Comparison of ENCODE assay signal across 1 cellular context in the genomic region with DNA sequence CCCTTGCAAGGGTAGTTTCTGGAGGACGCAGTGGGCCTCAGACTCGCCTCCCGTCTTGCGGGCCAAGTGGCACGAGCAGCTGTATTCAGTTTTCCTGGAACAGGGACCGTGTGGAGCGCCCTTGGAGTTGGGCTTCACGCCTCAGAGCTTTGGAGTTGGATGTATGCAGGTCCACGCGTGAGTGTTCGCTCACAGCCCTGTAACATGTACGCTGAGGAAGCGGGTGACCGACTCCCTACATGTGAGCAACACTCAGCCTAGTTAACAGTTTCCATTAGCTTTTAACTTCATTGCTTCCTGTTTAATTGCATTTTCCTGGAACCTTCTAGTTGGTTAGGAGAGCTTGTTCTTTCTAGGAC.
TF ChIP-seq lines count a peak whose summit lies in the region.

No MANE protein-coding gene starts in this region.

TF ChIP-seq in IMR-90, 13 proteins besides CTCF, POLR2A, EP300 and RAD21 (continued from another document):
- TF ChIP-seq, protein P1, sequence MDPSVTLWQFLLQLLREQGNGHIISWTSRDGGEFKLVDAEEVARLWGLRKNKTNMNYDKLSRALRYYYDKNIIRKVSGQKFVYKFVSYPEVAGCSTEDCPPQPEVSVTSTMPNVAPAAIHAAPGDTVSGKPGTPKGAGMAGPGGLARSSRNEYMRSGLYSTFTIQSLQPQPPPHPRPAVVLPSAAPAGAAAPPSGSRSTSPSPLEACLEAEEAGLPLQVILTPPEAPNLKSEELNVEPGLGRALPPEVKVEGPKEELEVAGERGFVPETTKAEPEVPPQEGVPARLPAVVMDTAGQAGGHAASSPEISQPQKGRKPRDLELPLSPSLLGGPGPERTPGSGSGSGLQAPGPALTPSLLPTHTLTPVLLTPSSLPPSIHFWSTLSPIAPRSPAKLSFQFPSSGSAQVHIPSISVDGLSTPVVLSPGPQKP (IDR thresholded peaks at IDR 0.05; ENCODE audit: borderline replicate concordance, low read depth, low read length): no peak
- TF ChIP-seq BHLHE40 (IDR thresholded peaks at IDR 0.05; ENCODE audit: low read depth, low read length) (no peak), FOS (IDR thresholded peaks at IDR 0.05; ENCODE audit: low read depth, low read length) (no peak), RCOR1 (IDR thresholded peaks at IDR 0.05; ENCODE audit: insufficient replicate concordance, low read length) (no peak), NFE2L2 (IDR thresholded peaks at IDR 0.05; ENCODE audit: low read depth, low read length) (no peak), MAZ (IDR thresholded peaks at IDR 0.05; ENCODE audit: borderline replicate concordance, low read depth, low read length) (no peak), MXI1 (IDR thresholded peaks at IDR 0.05; ENCODE audit: borderline replicate concordance, low read depth, low read length) (no peak), MAFK (IDR thresholded peaks at IDR 0.05; ENCODE audit: low read depth, low read length) (no peak)
